In the genomic region with DNA sequence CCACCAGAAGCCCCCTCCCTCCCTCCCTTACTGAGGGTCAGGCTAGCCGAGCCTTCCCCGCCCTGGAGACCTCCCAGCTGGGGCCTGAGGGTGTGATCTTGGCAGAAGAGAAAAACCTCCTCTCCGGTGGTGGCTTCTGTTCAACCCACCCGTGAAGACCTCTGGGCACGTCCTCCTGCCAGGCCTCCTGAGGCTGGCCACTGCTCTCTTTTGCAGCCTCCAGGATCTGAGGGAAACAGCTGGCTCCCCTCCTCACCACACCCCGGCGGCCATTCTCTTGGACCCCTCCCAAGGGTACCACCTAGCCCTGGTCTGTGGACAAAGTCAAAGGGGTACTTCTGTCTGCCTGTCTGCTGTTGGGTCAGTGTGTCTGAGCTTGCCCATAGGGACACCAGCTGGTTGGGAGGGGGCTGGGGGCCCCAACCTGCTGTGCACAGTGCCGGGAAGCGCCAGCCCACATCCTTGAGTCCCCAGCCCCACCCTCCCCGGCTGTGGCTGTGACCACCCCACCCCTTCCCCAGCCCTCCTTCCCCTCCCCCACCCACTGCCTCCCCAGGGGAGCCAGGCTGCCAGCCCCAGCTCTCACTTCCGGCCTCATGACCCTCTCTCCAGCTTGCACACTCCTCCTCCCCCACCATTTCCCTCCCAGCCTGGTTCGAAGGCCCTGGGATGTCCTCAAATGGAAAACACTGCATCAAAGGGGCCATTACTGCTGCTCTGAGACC, we compare ENCODE assay signal across 8 cellular contexts. TPM values are rescaled to one million over a fixed set of nuclear protein-coding genes. Genes with fewer than 3 reads are reported as not detected.
DNase-seq lines count a peak whose midpoint lies in the region; TF ChIP-seq lines count a peak whose summit lies in the region.

No MANE protein-coding gene starts in this region.

- peak overlapping the region; percentile 15; the same call in 1 of the 2 replicates for H3K27ac Mint-ChIP-seq in HFFc6

- in situ Hi-C loops in astrocyte of the spinal cord (cut with HindIII; ENCODE audit: low sequenced_read_pairs) = no loop called here

- H3K27me3 ChIP-seq in A673 (replicated peaks; ENCODE audit: insufficient read depth, low read depth, low read length, poor library complexity) (no peaks in the 10 kb centered on the region), muscle layer of colon (ENCODE audit: control insufficient read depth in 1 of 2, insufficient read depth in 2 of 2, low read length in 2 of 2) (no peaks in the 10 kb centered on the region)

- no peaks in the 10 kb centered on the region for H3K27me3 Mint-ChIP-seq in HFFc6 (ENCODE audit: insufficient read depth)

- peak overlapping the region; percentile 34 for H3K9ac ChIP-seq in muscle layer of colon (ENCODE audit: low read length)

- H3K36me3 Mint-ChIP-seq in HFFc6 (ENCODE audit: low read depth) = no peaks in the 10 kb centered on the region; the same call in 1 of the 2 replicates

- H3K9me3 ChIP-seq in A673 (ENCODE audit: low read depth, low read length, poor library complexity, severe bottlenecking) (no peaks in the 10 kb centered on the region), muscle layer of colon (ENCODE audit: low read length) (no peaks in the 10 kb centered on the region)

- TF ChIP-seq CTCF in A673 (conservative IDR thresholded peaks at IDR 0.05; ENCODE audit: low read depth, low read length) (no peak), HFFc6 (IDR thresholded peaks at IDR 0.05) (no peak), astrocyte of the spinal cord (IDR thresholded peaks at IDR 0.05; ENCODE audit: low read depth, low read length) (no peak)

- peaks cover 40% of the 10 kb centered on the region for H3K4me1 Mint-ChIP-seq in HFFc6 (ENCODE audit: low read depth)

- DNase-seq in A673 (ENCODE audit: low spot score) (peak; percentile 36), HFFc6 (no peak), astrocyte of the spinal cord (ENCODE audit: low read depth, low spot score) (peak; percentile 30), middle frontal gyrus (ENCODE audit: extremely low spot score, low spot score) (no peak), cerebellar nuclear complex (lab: John Stamatoyannopoulos, UW) (no peak), DMS79 (lab: John Stamatoyannopoulos, UW) (no peak)
- no peak for DNase-seq in activated CD4-positive, CD25-positive, alpha-beta regulatory T cell (lab: John Stamatoyannopoulos, UW)

- BruUV-seq in A673 (replicated peaks; lab: Mats Ljungman, UMichigan) = no TSS peak

- no peaks in the 10 kb centered on the region for H3K9me3 Mint-ChIP-seq in HFFc6

- H3K36me3 ChIP-seq in A673 (ENCODE audit: insufficient read depth, low read length, poor library complexity, severe bottlenecking) (peaks cover 13% of the 10 kb centered on the region), muscle layer of colon (ENCODE audit: insufficient read depth, low read length) (peaks cover 27% of the 10 kb centered on the region)

- H3K27ac ChIP-seq in A673 (ENCODE audit: low read depth, low read length, poor library complexity, severe bottlenecking) (no peak overlapping the region), muscle layer of colon (ENCODE audit: low read depth, low read length) (peak overlapping the region; percentile 82)

- no peak overlapping the region for H3K4me3 ChIP-seq in A673 (ENCODE audit: low read depth, low read length, poor library complexity, severe bottlenecking)
- no peak overlapping the region for H3K4me3 ChIP-seq in astrocyte of the spinal cord (ENCODE audit: low read depth, low read length)
- H3K4me3 ChIP-seq in muscle layer of colon (ENCODE audit: low read depth in 1 of 2, low read length in 2 of 2) = peak overlapping the region in 1 of 2 donors; percentile 29

- intact Hi-C loops in A673 (cut with micrococcal nuclease; ENCODE audit: unreplicated experiment) = loop anchor here (1.0 kb wide), 1 partner anchor 50 kb away; no protein-coding TSS in a partner anchor

- POLR2A ChIA-PET in A673 (lab: Charles Lee; ENCODE audit: low non-redundant PET) = interaction anchor here (0.5 kb wide), 1 partner anchor 135 kb away, joined by 4 read pairs; no protein-coding TSS in a partner anchor

- CTCF ChIA-PET in A673 (lab: Charles Lee) = interaction anchor here (0.7 to 3.6 kb wide), 9 partner anchors 12 to 120 kb away, joined by 4 to 37 read pairs (median 8); a partner anchor contains a TSS

- H3K4me1 ChIP-seq in A673 (ENCODE audit: insufficient read depth, low read length, poor library complexity, severe bottlenecking) (peaks cover 42% of the 10 kb centered on the region), muscle layer of colon (ENCODE audit: insufficient read depth, low read length) (peaks cover 63% of the 10 kb centered on the region)

- H3K4me3 Mint-ChIP-seq in HFFc6 = no peak overlapping the region; the same call in 1 of the 2 replicates

RNA-seq across cellular contexts. Expression of a gene that starts 48.1 kb away (rescaled TPM):
- total RNA-seq in A673 (2021) = 33.2 and 34.2 TPM in 2 replicates
- total RNA-seq in HFFc6 (2021; fragmentation: NEBNext Ultra II Directional; extraction: Animal tissue kit (Norgen Biotek cat#: 25700)) = 10 to 100 TPM; 30.7 to 53.2 (median 34.7) TPM

Comparison
In these comparisons a context has a peak if more than half of its experiments do, and no peak if none do; other contexts are left out.
1. DNase-seq: peak in A673 (single experiment) and astrocyte of the spinal cord (single experiment); none in HFFc6 (single experiment), activated CD4-positive, CD25-positive, alpha-beta regulatory T cell (0 of 4), middle frontal gyrus (single experiment), cerebellar nuclear complex (0 of 2) and DMS79 (single experiment).